Comparison of ENCODE assay signal across 19 cellular contexts in genomic region chr6:160112628-160113294, GRCh38. TPM values are rescaled to one million over a fixed set of nuclear protein-coding genes. Genes with fewer than 3 reads are reported as not detected.
"Had no signal": no experiment of that assay in that cellular context is flagged by ENCODE, and none has a peak within 500 bp of the region (broad histone marks: within the 10 kb centered on the region; RNA-seq: fewer than 3 reads in every experiment).

No MANE protein-coding gene starts in this region.

- H3K9me3 ChIP-seq: colonic mucosa, mucosa of descending colon, right atrium auricular region had no signal

- H3K27ac Mint-ChIP-seq: type B pancreatic cell had no signal

- H3K27me3 ChIP-seq: body of pancreas, colonic mucosa, left lung, right atrium auricular region had no signal

- ATAC-seq: body of pancreas; left lung; mucosa of descending colon; naive thymus-derived CD4-positive, alpha-beta T cell had no signal

- H3K9me3 Mint-ChIP-seq: activated naive CD8-positive, alpha-beta T cell treated with anti-CD3 and anti-CD28 coated beads for 36 hours; type B pancreatic cell had no signal

- H3K4me1 ChIP-seq: body of pancreas, colonic mucosa, left lung, right atrium auricular region had no signal

- H3K27me3 Mint-ChIP-seq: activated naive CD8-positive, alpha-beta T cell treated with anti-CD3 and anti-CD28 coated beads for 36 hours; naive thymus-derived CD4-positive, alpha-beta T cell; type B pancreatic cell had no signal

- H3K4me3 ChIP-seq: body of pancreas, colonic mucosa, left lung, mucosa of descending colon, right atrium auricular region, skin epidermis had no signal

- H3K27ac ChIP-seq: body of pancreas, colonic mucosa, left lung, right atrium auricular region, skin epidermis had no signal

- H3K4me3 Mint-ChIP-seq: activated naive CD8-positive, alpha-beta T cell treated with anti-CD3 and anti-CD28 coated beads for 36 hours; naive thymus-derived CD4-positive, alpha-beta T cell; type B pancreatic cell had no signal

- DNase-seq: activated CD4-positive, alpha-beta T cell treated with anti-CD3 and anti-CD28 coated beads, Interleukin-2, amount 50 U/mL, for 1 hour; activated CD8-positive, alpha-beta memory T cell treated with anti-CD3 and anti-CD28 coated beads for 24 hours; activated naive CD8-positive, alpha-beta T cell treated with anti-CD3 and anti-CD28 coated beads for 36 hours; amygdala; body of pancreas; central memory CD4-positive, alpha-beta T cell; colonic mucosa; foreskin melanocyte; head of caudate nucleus; left lung; mucosa of descending colon; naive thymus-derived CD4-positive, alpha-beta T cell; stimulated activated CD4-positive, alpha-beta T cell treated with anti-CD3 and anti-CD28 coated beads, Interleukin-4, amount 100 ng/mL, for 24 hours; stimulated activated naive CD4-positive, alpha-beta T cell; SW 1271 had no signal

RNA-seq across cellular contexts. Expression of gene SLC22A1, which starts 8.9 kb away (rescaled TPM):
- total RNA-seq: right atrium auricular region, temporal lobe had no signal
